Comparison of ENCODE assay signal across 9 cellular contexts in the genomic region with DNA sequence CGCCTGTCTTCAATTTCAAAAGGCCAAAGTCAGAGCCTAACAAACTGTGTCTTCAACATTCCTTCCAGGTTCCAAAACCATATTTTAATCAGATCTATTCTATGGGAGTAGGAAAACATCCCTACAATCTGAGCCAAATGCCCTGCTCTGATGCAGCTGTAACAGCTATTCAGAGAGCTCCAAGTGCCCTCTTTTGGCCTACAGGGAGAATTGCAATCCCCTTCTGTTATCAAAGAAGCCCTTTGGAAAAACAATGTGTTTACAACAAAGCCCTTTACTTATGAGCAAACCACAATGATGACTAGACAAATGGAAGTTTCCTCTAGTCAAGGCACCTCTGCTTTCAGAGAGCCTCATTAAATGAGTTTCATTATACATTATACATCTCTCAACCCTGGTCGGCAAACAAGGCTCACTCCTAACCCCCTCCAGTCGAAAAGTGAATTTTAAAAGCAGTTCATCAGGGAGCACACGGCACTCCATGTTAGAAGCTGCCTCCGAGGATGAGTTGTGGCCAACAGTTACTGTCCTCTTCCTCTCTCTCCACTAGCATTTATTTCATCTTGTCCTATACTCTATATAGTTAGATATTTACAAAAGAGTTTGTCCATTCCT. TPM values are rescaled to one million over a fixed set of nuclear protein-coding genes. Genes with fewer than 3 reads are reported as not detected.
DNase-seq lines count a peak whose midpoint lies in the region; ATAC-seq and TF ChIP-seq lines count a peak whose summit lies in the region.
"Had no signal": no experiment of that assay in that cellular context is flagged by ENCODE, and none has a peak within 500 bp of the region (broad histone marks: within the 10 kb centered on the region; RNA-seq: fewer than 3 reads in every experiment).

No MANE protein-coding gene starts in this region.

- ATAC-seq in HG03439 (IDR thresholded peaks at IDR 0.05; ENCODE audit: unreplicated experiment) (peak; percentile 67), HG02852 (IDR thresholded peaks at IDR 0.05; ENCODE audit: unreplicated experiment) (no peak)

- no peak overlapping the region for H3K27ac Mint-ChIP-seq in neural progenitor cell
- H3K27ac Mint-ChIP-seq: activated naive CD4-positive, alpha-beta T cell treated with anti-CD3 and anti-CD28 coated beads, Interleukin-2, amount 50 U/mL, for 24 hours had no signal

- no peak overlapping the region for H3K9ac ChIP-seq in neural progenitor cell

- no peaks in the 10 kb centered on the region for H3K9me3 Mint-ChIP-seq in neural progenitor cell
- H3K9me3 Mint-ChIP-seq: activated naive CD4-positive, alpha-beta T cell treated with anti-CD3 and anti-CD28 coated beads, Interleukin-2, amount 50 U/mL, for 24 hours had no signal

- H3K79me2 ChIP-seq in neural progenitor cell (ENCODE audit: low read depth): no peaks in the 10 kb centered on the region

- H4K20me1 ChIP-seq in neural progenitor cell (ENCODE audit: low read depth): no peaks in the 10 kb centered on the region

- no peak overlapping the region for H3K4me3 ChIP-seq in epithelial cell of proximal tubule (ENCODE audit: low read depth, low read length)
- H3K4me3 ChIP-seq in neural progenitor cell: no peak overlapping the region

- H3K36me3 ChIP-seq in neural progenitor cell: no peaks in the 10 kb centered on the region

- no peaks in the 10 kb centered on the region for H3K36me3 Mint-ChIP-seq in neural progenitor cell
- H3K36me3 Mint-ChIP-seq: activated naive CD4-positive, alpha-beta T cell treated with anti-CD3 and anti-CD28 coated beads, Interleukin-2, amount 50 U/mL, for 24 hours had no signal

- H3K4me3 Mint-ChIP-seq in neural progenitor cell: no peak overlapping the region
- H3K4me3 Mint-ChIP-seq: activated naive CD4-positive, alpha-beta T cell treated with anti-CD3 and anti-CD28 coated beads, Interleukin-2, amount 50 U/mL, for 24 hours had no signal

- H2AFZ ChIP-seq in neural progenitor cell (replicated peaks): peak overlapping the region; percentile 69

- H3K27ac ChIP-seq in neural progenitor cell: no peak overlapping the region

- DNase-seq in NCI-H2171 treated with DMSO at 0.1 percent for 48 hours (lab: John Stamatoyannopoulos, UW) (peak; percentile 19), NCI-H2171 (lab: John Stamatoyannopoulos, UW) (no peak), RKO (ENCODE audit: low spot score) (peak; percentile 71), epithelial cell of proximal tubule (ENCODE audit: low read depth) (no peak), neural progenitor cell (ENCODE audit: low spot score) (peak; percentile 75)
- no peak for DNase-seq in stimulated activated CD4-positive, alpha-beta T cell treated with anti-CD3 and anti-CD28 coated beads, Interleukin-15, amount 100 ng/mL, for 24 hours

- H3K27me3 Mint-ChIP-seq in neural progenitor cell (ENCODE audit: insufficient read depth, low read depth): no peaks in the 10 kb centered on the region

- TF ChIP-seq CTCF in epithelial cell of proximal tubule (conservative IDR thresholded peaks at IDR 0.05; ENCODE audit: low read depth, low read length) (peak; percentile 91), neural progenitor cell (IDR thresholded peaks at IDR 0.05) (peak; percentile 85)

- no peak overlapping the region for H3K4me2 ChIP-seq in neural progenitor cell

- H3K4me1 ChIP-seq in neural progenitor cell: no peaks in the 10 kb centered on the region

- H3F3A ChIP-seq in neural progenitor cell (ENCODE audit: low read depth): no peaks in the 10 kb centered on the region

- no peaks in the 10 kb centered on the region for H3K9me3 ChIP-seq in neural progenitor cell (ENCODE audit: low read depth)

- H3K4me1 Mint-ChIP-seq in neural progenitor cell: no peaks in the 10 kb centered on the region
- H3K4me1 Mint-ChIP-seq: activated naive CD4-positive, alpha-beta T cell treated with anti-CD3 and anti-CD28 coated beads, Interleukin-2, amount 50 U/mL, for 24 hours had no signal

- H3K27me3 ChIP-seq in neural progenitor cell: no peaks in the 10 kb centered on the region

RNA-seq across cellular contexts. Expression of gene TMCO5A, which starts 42.6 kb away (rescaled TPM):
- total RNA-seq in epithelial cell of proximal tubule (not detected in 2 replicates), neural progenitor cell (ENCODE audit: low replicate concordance) (not detected in 2 replicates)

Comparison
In these comparisons a context has a peak if more than half of its experiments do, and no peak if none do; other contexts are left out.
1. DNase-seq: peak in NCI-H2171 treated with DMSO at 0.1 percent for 48 hours (single experiment), RKO (single experiment) and neural progenitor cell (single experiment); none in NCI-H2171 (single experiment), epithelial cell of proximal tubule (single experiment) and stimulated activated CD4-positive, alpha-beta T cell treated with anti-CD3 and anti-CD28 coated beads, Interleukin-15, amount 100 ng/mL, for 24 hours (single experiment).